In the genomic region with DNA sequence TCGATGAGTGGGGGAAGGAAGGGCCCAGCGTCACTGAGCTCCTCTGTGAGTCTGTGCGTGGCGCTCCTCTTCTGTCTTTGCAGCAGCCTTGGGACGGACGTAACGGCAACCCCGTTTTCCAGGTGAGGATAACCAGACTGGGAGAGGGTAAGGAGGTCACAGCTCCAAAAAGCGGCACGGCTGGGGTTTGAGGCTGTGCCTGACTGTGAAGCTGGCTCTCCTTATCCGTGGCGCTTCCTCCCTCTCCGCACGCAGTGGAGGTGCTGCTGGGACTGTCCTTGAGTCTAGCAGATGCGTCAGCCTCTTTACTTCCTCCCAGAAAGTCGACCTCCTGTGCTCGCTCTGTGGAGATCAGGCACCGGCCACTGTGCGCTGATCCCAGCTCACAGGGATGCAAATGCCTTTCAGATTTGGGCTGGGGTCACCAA, we compare ENCODE assay signal across 13 cellular contexts. TPM values are rescaled to one million over a fixed set of nuclear protein-coding genes. Genes with fewer than 3 reads are reported as not detected.
A peak's percentile ranks its signal among the peaks of the same experiment; 100 is the strongest.
DNase-seq lines count a peak whose midpoint lies in the region; ATAC-seq and TF ChIP-seq lines count a peak whose summit lies in the region.
"Had no signal": no experiment of that assay in that cellular context is flagged by ENCODE, and none has a peak within 500 bp of the region (broad histone marks: within the 10 kb centered on the region; RNA-seq: fewer than 3 reads in every experiment).

No MANE protein-coding gene starts in this region.

- TF ChIP-seq POLR2A in vagina (IDR thresholded peaks at IDR 0.05): no peak

- H3K36me3 Mint-ChIP-seq in H9 (ENCODE audit: insufficient read depth in 1 of 3, low read depth in 3 of 3) (no peaks in the 10 kb centered on the region; a peak in 2 of 7 replicates), WTC11 (peaks cover under 1% of the 10 kb centered on the region; the same call in 1 of the 2 replicates)
- H3K36me3 Mint-ChIP-seq: activated naive CD8-positive, alpha-beta T cell treated with anti-CD3 and anti-CD28 coated beads, Interleukin-2, amount 10 ng/mL, durations not matched to agents 7 days and 5 days had no signal

- no peak overlapping the region for H2BK20ac ChIP-seq in H9 (ENCODE audit: low read depth, low read length, poor library complexity, severe bottlenecking)

- H3K56ac ChIP-seq in H9 (ENCODE audit: insufficient read length, low read depth, low read length): no peak overlapping the region

- H3K27me3 Mint-ChIP-seq in H9 (ENCODE audit: low read depth) (no peaks in the 10 kb centered on the region; the same call in 1 of the 2 replicates), WTC11 (ENCODE audit: low read depth) (no peaks in the 10 kb centered on the region)

- H2BK15ac ChIP-seq in H9 (ENCODE audit: low read depth, low read length): no peak overlapping the region

- H3K4me3 Mint-ChIP-seq in H9: peak overlapping the region; percentile 13 to 67; a peak in 4 of 5 replicates
- peak overlapping the region; percentile 6; the same call in 1 of the 2 replicates for H3K4me3 Mint-ChIP-seq in WTC11
- H3K4me3 Mint-ChIP-seq: activated naive CD8-positive, alpha-beta T cell treated with anti-CD3 and anti-CD28 coated beads, Interleukin-2, amount 10 ng/mL, durations not matched to agents 7 days and 5 days had no signal

- DNase-seq in H9 (peak; percentile 59), WTC11 (ENCODE audit: low spot score) (peak; percentile 31), left ventricle myocardium superior (peak; percentile 43), nucleus accumbens (lab: John Stamatoyannopoulos, UW) (peak in 33 of 56 donors; percentile 15 to 75 (median 35)), GM20000 (ENCODE audit: low spot score) (no peak), vagina (ENCODE audit: extremely low spot score in 2 of 2) (no peak)
- no peak for DNase-seq in activated CD4-positive, alpha-beta T cell treated with anti-CD3 and anti-CD28 coated beads for 4 hours
- DNase-seq: activated naive CD8-positive, alpha-beta T cell treated with anti-CD3 and anti-CD28 coated beads, Interleukin-2, amount 10 ng/mL, durations not matched to agents 7 days and 5 days; dermis blood vessel endothelial cell; GM23248; NCI-H1105; NCI-H510A had no signal

- no peaks in the 10 kb centered on the region for H4K20me1 ChIP-seq in H9 (ENCODE audit: control insufficient read depth, insufficient read depth, insufficient read length)

- peaks cover 2% of the 10 kb centered on the region; the same call in 1 of the 2 replicates for H3K79me2 ChIP-seq in H9 (ENCODE audit: insufficient read depth, low read length)

- no peaks in the 10 kb centered on the region for H3K23me2 ChIP-seq in H9 (ENCODE audit: insufficient read length, low read depth, low read length, poor library complexity, severe bottlenecking)

- POLR2A ChIA-PET in WTC11 (lab: Charles Lee): interaction anchor here (0.7 kb wide), 1 partner anchor 89 kb away, joined by 3 read pairs; no protein-coding TSS in a partner anchor

- H3T11ph ChIP-seq in H9 (ENCODE audit: low read length): no peak overlapping the region

- no peak overlapping the region for H2AFZ ChIP-seq in H9 (ENCODE audit: low read length)
- H2AFZ ChIP-seq: GM23248 had no signal

- H4K8ac ChIP-seq in H9 (replicated peaks; ENCODE audit: insufficient read length, low read depth, low read length): no peak overlapping the region

- no peak overlapping the region for H4K91ac ChIP-seq in H9 (ENCODE audit: insufficient read length, low read depth, low read length)

- intact Hi-C loops in left ventricle myocardium superior (cut with micrococcal nuclease): no loop called here
- intact Hi-C loops in vagina (cut with DNase I): no loop called here

- no peaks in the 10 kb centered on the region for H3K36me3 ChIP-seq in vagina

- H3K9me3 Mint-ChIP-seq in H9 (no peaks in the 10 kb centered on the region; a peak in 1 of 5 replicates), WTC11 (peaks cover 7% of the 10 kb centered on the region; the same call in 1 of the 2 replicates)
- H3K9me3 Mint-ChIP-seq: activated naive CD8-positive, alpha-beta T cell treated with anti-CD3 and anti-CD28 coated beads, Interleukin-2, amount 10 ng/mL, durations not matched to agents 7 days and 5 days had no signal

- no peaks in the 10 kb centered on the region for H3K79me1 ChIP-seq in H9 (ENCODE audit: insufficient read depth, low read depth, low read length, poor library complexity, severe bottlenecking)

- H3K4me1 Mint-ChIP-seq in H9 (peaks cover 38 to 43% of the 10 kb centered on the region in 2 experiments), WTC11 (peaks cover 63% of the 10 kb centered on the region)

- no peak overlapping the region for H3K18ac ChIP-seq in H9 (ENCODE audit: insufficient read length, low read depth, low read length)

- WGBS in H9 (ENCODE audit: extremely low coverage, insufficient read length, low lambda C conversion rate): no CpG with 5 or more reads among the region's 19 CpGs

- H4K5ac ChIP-seq in H9 (ENCODE audit: insufficient read length, low read depth, low read length): no peak overlapping the region

- CTCF ChIA-PET in WTC11 (lab: Charles Lee): interaction anchor here (0.8 to 2.6 kb wide), 4 partner anchors 87 to 363 kb away, joined by 3 to 21 read pairs (median 4); a partner anchor contains a TSS

- no peak overlapping the region for H2BK5ac ChIP-seq in H9 (ENCODE audit: insufficient read length, low read length)

- H3K4me1 ChIP-seq in H9 (ENCODE audit: insufficient read depth, low read length) (peaks cover 2% of the 10 kb centered on the region; the same call in 1 of the 2 replicates), vagina (peaks cover 37% of the 10 kb centered on the region)

- no peak overlapping the region for H3K4me2 ChIP-seq in H9 (ENCODE audit: insufficient read depth, insufficient read length, low read length)

- no peak overlapping the region for H2BK12ac ChIP-seq in H9 (ENCODE audit: insufficient read length, low read depth, low read length)

- TF ChIP-seq CTCF in H9 (conservative IDR thresholded peaks at IDR 0.05) (no peak), WTC11 (IDR thresholded peaks at IDR 0.05) (no peak), GM20000 (IDR thresholded peaks at IDR 0.05; ENCODE audit: extremely low read depth, missing control alignments) (no peak), vagina (IDR thresholded peaks at IDR 0.05) (no peak)

- H3K27ac ChIP-seq in H9 (ENCODE audit: insufficient read length, low read depth, low read length) (no peak overlapping the region), vagina (no peak overlapping the region)
- H3K27ac ChIP-seq: GM23248 had no signal

- no peak overlapping the region for H2BK120ac ChIP-seq in H9 (ENCODE audit: low read depth, low read length, poor library complexity, severe bottlenecking)

- H2AK5ac ChIP-seq in H9 (ENCODE audit: insufficient read length, low read length): no peak overlapping the region

- no peak overlapping the region for H3K4ac ChIP-seq in H9 (ENCODE audit: low read depth, low read length)

- peak overlapping the region in 1 of 2 donors; percentile 19 for H3K4me3 ChIP-seq in vagina
- H3K4me3 ChIP-seq: GM23248 had no signal

- H3K23ac ChIP-seq in H9 (ENCODE audit: insufficient read length, low read depth, low read length): no peak overlapping the region

- no peak overlapping the region for H3K9ac ChIP-seq in H9 (ENCODE audit: extremely low read depth, insufficient read length, low read length)
- H3K9ac ChIP-seq: GM23248 had no signal

- H3K9me3 ChIP-seq in H9 (ENCODE audit: control insufficient read depth, low read depth, low read length) (no peaks in the 10 kb centered on the region), vagina (no peaks in the 10 kb centered on the region)

- no peak overlapping the region for H3K14ac ChIP-seq in H9 (ENCODE audit: insufficient read depth, low read length)

- ATAC-seq in WTC11 (peak; percentile 87), left ventricle myocardium superior (peak; percentile 60), GM18517 (IDR thresholded peaks at IDR 0.05; ENCODE audit: unreplicated experiment) (no peak)

- H3K27me3 ChIP-seq in H9 (ENCODE audit: insufficient read depth, low read length) (no peaks in the 10 kb centered on the region), vagina (no peaks in the 10 kb centered on the region)

- no peak overlapping the region for H3K27ac Mint-ChIP-seq in H9
- 0 out of 2 replicates have a peak overlapping the region, but pooled peaks have one; percentile 29 for H3K27ac Mint-ChIP-seq in WTC11
- H3K27ac Mint-ChIP-seq: activated naive CD8-positive, alpha-beta T cell treated with anti-CD3 and anti-CD28 coated beads, Interleukin-2, amount 10 ng/mL, durations not matched to agents 7 days and 5 days had no signal

TF ChIP-seq in WTC11, 78 proteins besides CTCF, POLR2A, EP300 and RAD21:
- no peak for TF ChIP-seq ZNF396 (CRISPR knock-in tag; IDR thresholded peaks at IDR 0.05; ENCODE audit: borderline replicate concordance)
- no peak for TF ChIP-seq KAT7 (CRISPR knock-in tag; IDR thresholded peaks at IDR 0.05; ENCODE audit: borderline replicate concordance)

RNA-seq across cellular contexts. Expression of a gene that starts 29.9 kb away (rescaled TPM):
- 21.8 and 23.6 TPM in 2 replicates for total RNA-seq in H9 (2021)
- total RNA-seq in WTC11 (2021): 14.2 to 16.0 TPM (median 14.4 TPM) in 3 replicates
- 12.6 TPM for total RNA-seq in left ventricle myocardium superior
- total RNA-seq in vagina: 9.1 TPM

RNA-seq across cellular contexts. Expression of a gene that starts 38.0 kb away (rescaled TPM):
- total RNA-seq in H9 (2021): 15.3 and 16.5 TPM in 2 replicates
- total RNA-seq in WTC11 (2021): 31.9 to 35.7 TPM (median 34.4 TPM) in 3 replicates
- total RNA-seq in left ventricle myocardium superior: 8.2 TPM
- 35.4 TPM for total RNA-seq in vagina
- total RNA-seq: GM23248 had no signal

Comparison
In these comparisons a context has a peak if more than half of its experiments do, and no peak if none do; other contexts are left out.
1. DNase-seq: peak in H9 (single experiment), WTC11 (single experiment), left ventricle myocardium superior (single experiment) and nucleus accumbens (33 of 56); none in GM20000 (single experiment), activated CD4-positive, alpha-beta T cell treated with anti-CD3 and anti-CD28 coated beads for 4 hours (0 of 2) and vagina (0 of 2).